30 cellular contexts compared by ENCODE assay signal in genomic region chr17:4515501-4515900, GRCh38. TPM values are rescaled to one million over a fixed set of nuclear protein-coding genes. Genes with fewer than 3 reads are reported as not detected.
DNase-seq lines count a peak whose midpoint lies in the region; ATAC-seq and TF ChIP-seq lines count a peak whose summit lies in the region.
"Had no signal": no experiment of that assay in that cellular context is flagged by ENCODE, and none has a peak within 500 bp of the region (broad histone marks: within the 10 kb centered on the region; RNA-seq: fewer than 3 reads in every experiment).

No MANE protein-coding gene starts in this region.

- peaks cover 5% of the 10 kb centered on the region for H3K4me1 Mint-ChIP-seq in activated T-helper 1 cell treated with anti-CD3 and anti-CD28 coated beads, Interleukin-12 subunit alpha, Interleukin-12 subunit beta, Interleukin-2, Interleukin-4 antibody, amounts not matched to agents 30 ng/mL and 10 ng/mL and 1 ng/mL, durations not matched to agents 14 hours and 24 hours and 36 hours (ENCODE audit: low read depth)

- peak overlapping the region; percentile 76 for H3K27ac ChIP-seq in upper lobe of right lung
- H3K27ac ChIP-seq in prostate gland: peak overlapping the region in 1 of 2 donors; percentile 58
- H3K27ac ChIP-seq: ovary, uterus had no signal

- peaks cover 4% of the 10 kb centered on the region for H3K27me3 Mint-ChIP-seq in activated T-helper 1 cell treated with anti-CD3 and anti-CD28 coated beads, Interleukin-12 subunit alpha, Interleukin-12 subunit beta, Interleukin-2, Interleukin-4 antibody, amounts not matched to agents 30 ng/mL and 10 ng/mL and 1 ng/mL, durations not matched to agents 14 hours and 24 hours and 36 hours (ENCODE audit: insufficient read depth)
- H3K27me3 Mint-ChIP-seq: activated CD4-positive, alpha-beta T cell treated with anti-CD3 and anti-CD28 coated beads, Interleukin-2, amount 10 ng/mL, durations not matched to agents 7 days and 5 days had no signal

- H3K4me3 ChIP-seq in upper lobe of right lung: no peak overlapping the region
- no peak overlapping the region for H3K4me3 ChIP-seq in prostate gland
- H3K4me3 ChIP-seq: A549, gastroesophageal sphincter, ovary, uterus had no signal

- H3K27me3 ChIP-seq in upper lobe of right lung: no peaks in the 10 kb centered on the region
- no peaks in the 10 kb centered on the region for H3K27me3 ChIP-seq in prostate gland (replicated peaks; ENCODE audit: insufficient read depth)
- H3K27me3 ChIP-seq: gastroesophageal sphincter, ovary, uterus had no signal

- DNase-seq in NCI-H510A (lab: John Stamatoyannopoulos, UW) (peak; percentile 34), NCI-H510A treated with DMSO at 0.1 percent for 48 hours (lab: John Stamatoyannopoulos, UW) (no peak), mucosa of gallbladder (ENCODE audit: low spot score) (peak; percentile 41), upper lobe of right lung (no peak), A172 (ENCODE audit: low spot score) (no peak), prostate gland (ENCODE audit: low spot score) (no peak)
- DNase-seq in activated T-helper 1 cell treated with anti-CD3 and anti-CD28 coated beads, Interleukin-12 subunit alpha, Interleukin-12 subunit beta, Interleukin-2, Interleukin-4 antibody, amounts not matched to agents 30 ng/mL and 10 ng/mL and 1 ng/mL, durations not matched to agents 14 hours and 24 hours and 36 hours (ENCODE audit: low spot score): no peak
- DNase-seq: activated CD4-positive, alpha-beta T cell treated with anti-CD3 and anti-CD28 coated beads, Interleukin-2, amount 10 ng/mL, durations not matched to agents 7 days and 5 days; activated naive CD4-positive, alpha-beta T cell treated with Interleukin-2 at 50 U/mL for 16 hours; activated T-cell treated with anti-CD3 and anti-CD28 coated beads, Interleukin-2, amount 50 U/mL, for 48 hours; AML-193; CD8-positive, alpha-beta memory T cell; cerebellar nuclear complex; H7; left ventricle myocardium superior; NCI-H1417; NCI-H2029 treated with DMSO at 0.1 percent for 48 hours; ovary; PC-3; SHP77 treated with DMSO at 0.1 percent for 48 hours; stimulated activated CD4-positive, alpha-beta T cell treated with anti-CD3 and anti-CD28 coated beads, Interleukin-2, amount 100 ng/mL, for 24 hours; uterus had no signal

- ATAC-seq in esophagus mucosa (peak; percentile 6), upper lobe of right lung (peak; percentile 1)
- ATAC-seq: A549, gastroesophageal sphincter, left ventricle myocardium superior, PC-3 had no signal

- intact Hi-C loops in upper lobe of right lung (cut with DNase I): no loop called here
- intact Hi-C loops in activated T-helper 1 cell treated with anti-CD3 and anti-CD28 coated beads, Interleukin-12 subunit alpha, Interleukin-12 subunit beta, Interleukin-2, Interleukin-4 antibody, amounts not matched to agents 30 ng/mL and 10 ng/mL and 1 ng/mL, durations not matched to agents 14 hours and 24 hours and 36 hours (cut with micrococcal nuclease): no loop called here
- intact Hi-C loops in prostate gland (cut with DNase I): no loop called here

- TF ChIP-seq CTCF in upper lobe of right lung (IDR thresholded peaks at IDR 0.05) (no peak), prostate gland (IDR thresholded peaks at IDR 0.05) (no peak)

- H3K9me3 Mint-ChIP-seq in activated T-helper 1 cell treated with anti-CD3 and anti-CD28 coated beads, Interleukin-12 subunit alpha, Interleukin-12 subunit beta, Interleukin-2, Interleukin-4 antibody, amounts not matched to agents 30 ng/mL and 10 ng/mL and 1 ng/mL, durations not matched to agents 14 hours and 24 hours and 36 hours: no peaks in the 10 kb centered on the region
- H3K9me3 Mint-ChIP-seq: activated CD4-positive, alpha-beta T cell treated with anti-CD3 and anti-CD28 coated beads, Interleukin-2, amount 10 ng/mL, durations not matched to agents 7 days and 5 days; CD8-positive, alpha-beta memory T cell; nephron had no signal

- H3K27ac Mint-ChIP-seq in activated T-helper 1 cell treated with anti-CD3 and anti-CD28 coated beads, Interleukin-12 subunit alpha, Interleukin-12 subunit beta, Interleukin-2, Interleukin-4 antibody, amounts not matched to agents 30 ng/mL and 10 ng/mL and 1 ng/mL, durations not matched to agents 14 hours and 24 hours and 36 hours: no peak overlapping the region
- H3K27ac Mint-ChIP-seq: activated CD4-positive, alpha-beta T cell treated with anti-CD3 and anti-CD28 coated beads, Interleukin-2, amount 10 ng/mL, durations not matched to agents 7 days and 5 days; CD8-positive, alpha-beta memory T cell had no signal

- H3K36me3 ChIP-seq in upper lobe of right lung: no peaks in the 10 kb centered on the region
- no peaks in the 10 kb centered on the region for H3K36me3 ChIP-seq in prostate gland
- H3K36me3 ChIP-seq: gastroesophageal sphincter, ovary, uterus had no signal

- 61% methylated on average over 3 of the region's 5 CpGs for WGBS in prostate gland

- H3K36me3 Mint-ChIP-seq in activated T-helper 1 cell treated with anti-CD3 and anti-CD28 coated beads, Interleukin-12 subunit alpha, Interleukin-12 subunit beta, Interleukin-2, Interleukin-4 antibody, amounts not matched to agents 30 ng/mL and 10 ng/mL and 1 ng/mL, durations not matched to agents 14 hours and 24 hours and 36 hours (ENCODE audit: low read depth): no peaks in the 10 kb centered on the region

- H3K9me3 ChIP-seq in upper lobe of right lung (no peaks in the 10 kb centered on the region), prostate gland (no peaks in the 10 kb centered on the region)
- H3K9me3 ChIP-seq: A549, gastroesophageal sphincter, ovary, uterus had no signal

- H3K4me1 ChIP-seq in upper lobe of right lung (peaks cover 69% of the 10 kb centered on the region), prostate gland (replicated peaks) (peaks cover 6% of the 10 kb centered on the region)
- H3K4me1 ChIP-seq: uterus had no signal

- no peak overlapping the region for H3K4me3 Mint-ChIP-seq in activated T-helper 1 cell treated with anti-CD3 and anti-CD28 coated beads, Interleukin-12 subunit alpha, Interleukin-12 subunit beta, Interleukin-2, Interleukin-4 antibody, amounts not matched to agents 30 ng/mL and 10 ng/mL and 1 ng/mL, durations not matched to agents 14 hours and 24 hours and 36 hours
- H3K4me3 Mint-ChIP-seq: activated CD4-positive, alpha-beta T cell treated with anti-CD3 and anti-CD28 coated beads, Interleukin-2, amount 10 ng/mL, durations not matched to agents 7 days and 5 days; CD8-positive, alpha-beta memory T cell; nephron had no signal

- TF ChIP-seq POLR2A in prostate gland (IDR thresholded peaks at IDR 0.05): no peak

RNA-seq across cellular contexts. Expression of gene SPNS2, which starts 16.8 kb away (rescaled TPM):
- 33.9 TPM for total RNA-seq in esophagus mucosa
- 158 TPM for total RNA-seq in mucosa of gallbladder
- total RNA-seq in upper lobe of right lung: 67.0 TPM
- total RNA-seq in activated T-helper 1 cell treated with anti-CD3 and anti-CD28 coated beads, Interleukin-12 subunit alpha, Interleukin-12 subunit beta, Interleukin-2, Interleukin-4 antibody, amounts not matched to agents 30 ng/mL and 10 ng/mL and 1 ng/mL, durations not matched to agents 14 hours and 24 hours and 36 hours: 0.17 TPM in 1 of 2 replicates, not detected in the other
- 28.3 and 28.5 TPM in 2 replicates for total RNA-seq in A172 (2014; rRNA removed; shearing (Covaris generic))
- total RNA-seq in prostate gland: 10 to 100 TPM in 1 of 2 donors, 1 to 10 TPM in 1; 6.6 to 14.0 TPM

RNA-seq across cellular contexts. Expression of gene MYBBP1A, which starts 39.7 kb away (rescaled TPM):
- 42.9 TPM for total RNA-seq in esophagus mucosa
- total RNA-seq in mucosa of gallbladder: 30.8 TPM
- total RNA-seq in upper lobe of right lung: 46.7 TPM
- 186 and 195 TPM in 2 replicates for total RNA-seq in activated T-helper 1 cell treated with anti-CD3 and anti-CD28 coated beads, Interleukin-12 subunit alpha, Interleukin-12 subunit beta, Interleukin-2, Interleukin-4 antibody, amounts not matched to agents 30 ng/mL and 10 ng/mL and 1 ng/mL, durations not matched to agents 14 hours and 24 hours and 36 hours
- total RNA-seq in A172 (2014; rRNA removed; shearing (Covaris generic)): 59.0 and 63.5 TPM in 2 replicates
- 10 to 100 TPM; 44.4 to 71.2 TPM for total RNA-seq in prostate gland

RNA-seq across cellular contexts. Expression of gene GGT6, which starts 44.9 kb away (rescaled TPM):
- total RNA-seq in esophagus mucosa (41.6 TPM), mucosa of gallbladder (21.3 TPM), upper lobe of right lung (5.6 TPM), prostate gland (10 to 100 TPM; 23.5 to 35.6 TPM)
- not detected in 2 replicates for total RNA-seq in activated T-helper 1 cell treated with anti-CD3 and anti-CD28 coated beads, Interleukin-12 subunit alpha, Interleukin-12 subunit beta, Interleukin-2, Interleukin-4 antibody, amounts not matched to agents 30 ng/mL and 10 ng/mL and 1 ng/mL, durations not matched to agents 14 hours and 24 hours and 36 hours
- not detected in 2 replicates for total RNA-seq in A172 (2014; rRNA removed; shearing (Covaris generic))
- total RNA-seq: activated CD4-positive, alpha-beta T cell treated with anti-CD3 and anti-CD28 coated beads, Interleukin-2, amount 10 ng/mL, durations not matched to agents 7 days and 5 days; CD8-positive, alpha-beta memory T cell; dermis microvascular lymphatic vessel endothelial cell; fibroblast of lung; H7; mononuclear cell; PC-3; subcutaneous adipose tissue had no signal

Comparison
In these comparisons a context has a peak if more than half of its experiments do, and no peak if none do; other contexts are left out.
1. DNase-seq: peak in NCI-H510A (single experiment) and mucosa of gallbladder (single experiment); none in NCI-H510A treated with DMSO at 0.1 percent for 48 hours (single experiment), upper lobe of right lung (single experiment), activated T-helper 1 cell treated with anti-CD3 and anti-CD28 coated beads, Interleukin-12 subunit alpha, Interleukin-12 subunit beta, Interleukin-2, Interleukin-4 antibody, amounts not matched to agents 30 ng/mL and 10 ng/mL and 1 ng/mL, durations not matched to agents 14 hours and 24 hours and 36 hours (single experiment), A172 (single experiment) and prostate gland (single experiment).